In the genomic region with DNA sequence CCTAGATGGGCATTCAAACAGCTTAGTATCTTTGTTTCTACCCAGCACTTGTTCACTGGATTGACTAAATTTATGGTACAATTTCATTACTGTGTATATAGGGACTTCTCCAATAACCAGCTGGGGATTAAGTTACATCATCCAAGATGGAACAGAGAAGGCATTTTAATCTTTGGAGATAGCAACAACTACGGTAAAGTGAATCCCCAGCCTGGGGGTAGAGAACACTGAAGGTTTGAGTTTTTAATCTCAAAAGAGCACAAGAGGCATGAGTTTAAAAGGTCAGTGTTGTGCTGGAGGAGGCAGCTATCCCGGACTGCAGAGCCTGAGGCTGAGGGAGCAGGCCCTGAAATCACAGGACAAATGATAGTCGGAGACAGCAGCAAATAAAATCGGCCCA, we compare ENCODE assay signal across 32 cellular contexts. TPM values are rescaled to one million over a fixed set of nuclear protein-coding genes. Genes with fewer than 3 reads are reported as not detected.
"Had no signal": no experiment of that assay in that cellular context is flagged by ENCODE, and none has a peak within 500 bp of the region (broad histone marks: within the 10 kb centered on the region; RNA-seq: fewer than 3 reads in every experiment).

No MANE protein-coding gene starts in this region.

- H3K27ac ChIP-seq: esophagus squamous epithelium, gastrocnemius medialis, heart left ventricle, lower lobe of right lung, ovary, psoas muscle, sigmoid colon, spleen, thoracic aorta, tibial nerve, upper lobe of left lung had no signal

- H3K27ac Mint-ChIP-seq: dendritic cell treated with granulocyte-macrophage colony-stimulating factor and Interleukin-4, amounts not matched to agents 40 ng/mL and 50 ng/mL, for 4 days; memory B cell; natural killer cell; stimulated activated memory B cell treated with anti-CD40 and anti-IgM and Interleukin-4, amounts not matched to agents 10 μg/mL and 1 μg/mL and 100 μg/mL, for 72 hours had no signal

- H3K36me3 ChIP-seq: ovary had no signal

- H3K4me1 ChIP-seq: esophagus squamous epithelium, gastrocnemius medialis, heart left ventricle, lower lobe of right lung, psoas muscle, sigmoid colon, spleen, tibial nerve, upper lobe of left lung had no signal

- H3K4me3 Mint-ChIP-seq: dendritic cell treated with granulocyte-macrophage colony-stimulating factor and Interleukin-4, amounts not matched to agents 40 ng/mL and 50 ng/mL, for 4 days; memory B cell; natural killer cell; stimulated activated memory B cell treated with anti-CD40 and anti-IgM and Interleukin-4, amounts not matched to agents 10 μg/mL and 1 μg/mL and 100 μg/mL, for 72 hours had no signal

- H3K9me3 ChIP-seq: esophagus squamous epithelium, gastrocnemius medialis, heart left ventricle, lower lobe of right lung, ovary, psoas muscle, sigmoid colon, spleen, thoracic aorta, tibial nerve, upper lobe of left lung had no signal

- H3K9me3 Mint-ChIP-seq: dendritic cell treated with granulocyte-macrophage colony-stimulating factor and Interleukin-4, amounts not matched to agents 40 ng/mL and 50 ng/mL, for 4 days; memory B cell; natural killer cell; stimulated activated memory B cell treated with anti-CD40 and anti-IgM and Interleukin-4, amounts not matched to agents 10 μg/mL and 1 μg/mL and 100 μg/mL, for 72 hours had no signal

- DNase-seq: effector memory CD4-positive, alpha-beta T cell; erythroblast; esophagus squamous epithelium; gastrocnemius medialis; heart left ventricle; hippocampal formation; left ventricle myocardium superior; lower lobe of right lung; natural killer cell; occipital lobe; ovary; posterior cingulate gyrus; psoas muscle; right cardiac atrium; sigmoid colon; spleen; stimulated activated CD4-positive, alpha-beta T cell treated with anti-CD3 and anti-CD28 coated beads, Interleukin-4, amount 100 ng/mL, for 4 hours; stimulated activated naive CD8-positive, alpha-beta T cell treated with anti-CD3 and anti-CD28 coated beads, Interleukin-15, Interleukin-2, amounts not matched to agents 100 U/mL and 50 U/mL, for 24 hours; substantia nigra; upper lobe of left lung had no signal

- H3K27me3 ChIP-seq: esophagus squamous epithelium, gastrocnemius medialis, heart left ventricle, ovary, sigmoid colon, spleen, tibial nerve, upper lobe of left lung had no signal

- H3K4me3 ChIP-seq: esophagus squamous epithelium, gastrocnemius medialis, heart left ventricle, lower lobe of right lung, ovary, psoas muscle, sigmoid colon, spleen, thoracic aorta, tibial nerve, upper lobe of left lung had no signal

- H3K4me1 Mint-ChIP-seq: memory B cell; natural killer cell; stimulated activated memory B cell treated with anti-CD40 and anti-IgM and Interleukin-4, amounts not matched to agents 10 μg/mL and 1 μg/mL and 100 μg/mL, for 72 hours had no signal

- H3K27me3 Mint-ChIP-seq: dendritic cell treated with granulocyte-macrophage colony-stimulating factor and Interleukin-4, amounts not matched to agents 40 ng/mL and 50 ng/mL, for 4 days; memory B cell; stimulated activated memory B cell treated with anti-CD40 and anti-IgM and Interleukin-4, amounts not matched to agents 10 μg/mL and 1 μg/mL and 100 μg/mL, for 72 hours had no signal

RNA-seq across cellular contexts. Expression of a gene that starts 58.8 kb away (rescaled TPM):
- total RNA-seq: endothelial cell of umbilical vein, esophagus squamous epithelium, gastrocnemius medialis, glomerular endothelial cell, heart left ventricle, left ventricle myocardium superior, lower lobe of right lung, mononuclear cell, natural killer cell, occipital lobe, ovary, psoas muscle, renal cortical epithelial cell, right cardiac atrium, sigmoid colon, skeletal muscle tissue, spleen, thoracic aorta, tibial nerve, upper lobe of left lung had no signal
- polyA plus RNA-seq: endothelial cell of umbilical vein, heart left ventricle, keratinocyte, neural cell, ovary, psoas muscle, right cardiac atrium, sigmoid colon, spleen had no signal
